ENCODE assay signal across 27 cellular contexts in the genomic region with DNA sequence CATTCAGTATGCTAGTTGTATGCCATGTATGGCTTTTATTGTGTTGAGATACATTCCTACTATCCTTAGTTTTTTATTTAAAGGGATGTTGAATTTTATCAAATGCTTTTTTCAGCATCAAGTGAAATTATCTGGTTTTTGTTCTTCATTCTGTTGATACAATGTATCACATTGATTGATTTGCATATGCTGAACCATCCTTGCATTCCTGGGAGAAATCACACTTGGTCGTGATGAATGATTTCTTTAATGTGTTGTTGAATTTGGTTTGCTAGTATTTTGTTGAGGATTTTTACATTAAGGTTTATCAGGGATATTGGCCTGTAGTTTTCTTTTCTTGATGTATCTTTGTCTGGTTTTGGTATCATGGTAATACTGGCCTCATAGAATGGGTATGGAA. TPM values are rescaled to one million over a fixed set of nuclear protein-coding genes. Genes with fewer than 3 reads are reported as not detected.
"Had no signal": no experiment of that assay in that cellular context is flagged by ENCODE, and none has a peak within 500 bp of the region (broad histone marks: within the 10 kb centered on the region; RNA-seq: fewer than 3 reads in every experiment).

No MANE protein-coding gene starts in this region.

- H3K4me3 ChIP-seq: ascending aorta, coronary artery, dorsolateral prefrontal cortex, heart left ventricle had no signal

- DNase-seq: activated CD4-positive, alpha-beta memory T cell treated with anti-CD3 and anti-CD28 coated beads for 36 hours; activated CD4-positive, alpha-beta T cell treated with anti-CD3 and anti-CD28 coated beads for 36 hours; activated CD4-positive, alpha-beta T cell treated with anti-CD3 and anti-CD28 coated beads, Interleukin-2, amount 10 ng/mL, durations not matched to agents 24 days and 14 days; activated CD4-positive, CD25-positive, alpha-beta regulatory T cell; activated CD4-positive, CD25-positive, alpha-beta regulatory T cell treated with anti-CD3 and anti-CD28 coated beads, Interleukin-2, amount 50 U/mL, for 72 hours; activated CD8-positive, alpha-beta memory T cell treated with anti-CD3 and anti-CD28 coated beads, Interleukin-2, amount 50 U/mL, for 48 hours; activated CD8-positive, alpha-beta T cell treated with anti-CD3 and anti-CD28 coated beads, Interleukin-2, amount 10 ng/mL, durations not matched to agents 7 days and 5 days; activated gamma-delta T cell; activated naive CD4-positive, alpha-beta T cell; activated naive CD4-positive, alpha-beta T cell treated with anti-CD3 and anti-CD28 coated beads, Interleukin-2, amount 10 ng/mL, durations not matched to agents 7 days and 5 days; activated naive CD8-positive, alpha-beta T cell treated with anti-CD3 and anti-CD28 coated beads, Interleukin-2, amount 10 ng/mL, durations not matched to agents 7 days and 5 days; activated T-cell treated with anti-CD3 and anti-CD28 coated beads for 4 hours; activated T-cell treated with anti-CD3 and anti-CD28 coated beads, Interleukin-2, amount 50 U/mL, for 24 hours; activated T-cell treated with anti-CD3 and anti-CD28 coated beads, Interleukin-2, amount 50 U/mL, for 72 hours; brain microvascular endothelial cell; dorsolateral prefrontal cortex; effector memory CD4-positive, alpha-beta T cell; endodermal cell; foreskin keratinocyte; gastrocnemius medialis; glutamatergic neuron; heart left ventricle; T-helper 1 cell; T-helper 17 cell; T1000 had no signal

RNA-seq across cellular contexts. Expression of a gene that starts 49.7 kb away (rescaled TPM):
- polyA plus RNA-seq: foreskin keratinocyte had no signal
